Comparison of ENCODE assay signal across 10 cellular contexts in the genomic region with DNA sequence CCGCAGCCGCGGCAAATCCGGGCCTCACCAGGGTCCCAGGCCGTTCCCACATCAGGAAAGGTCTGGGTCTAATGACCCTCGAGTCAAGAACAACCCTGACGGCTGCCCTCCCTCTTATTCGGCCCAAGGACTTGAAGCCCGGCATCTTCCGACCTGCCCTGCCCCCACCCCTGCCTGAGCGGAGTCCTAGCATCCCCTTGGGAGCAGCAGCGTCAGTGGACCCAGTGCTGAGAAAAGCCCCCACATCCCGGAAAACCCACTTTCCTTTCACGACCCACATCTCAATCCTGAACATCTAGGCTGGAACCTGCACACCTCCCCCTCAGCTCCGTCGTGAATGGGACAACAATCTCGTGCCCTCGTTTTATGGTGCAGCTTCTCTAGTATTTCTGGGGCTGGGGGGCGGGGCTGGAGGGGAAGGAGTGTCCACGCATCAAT. TPM values are rescaled to one million over a fixed set of nuclear protein-coding genes. Genes with fewer than 3 reads are reported as not detected.
DNase-seq lines count a peak whose midpoint lies in the region; ATAC-seq and TF ChIP-seq lines count a peak whose summit lies in the region.
"Had no signal": no experiment of that assay in that cellular context is flagged by ENCODE, and none has a peak within 500 bp of the region (broad histone marks: within the 10 kb centered on the region; RNA-seq: fewer than 3 reads in every experiment).

No MANE protein-coding gene starts in this region.

- CTCF ChIA-PET in activated CD8-positive, alpha-beta T cell treated with anti-CD3 and anti-CD28 coated beads, Interleukin-2, amount 10 ng/mL, durations not matched to agents 7 days and 5 days (lab: Charles Lee) = interaction anchor here (0.9 to 2.3 kb wide), 2 partner anchors 11 to 21 kb away, joined by 3 to 21 read pairs; partner anchors contain the start of gene KDM6B

- H3K9ac ChIP-seq in muscle layer of colon (ENCODE audit: low read length) = no peak overlapping the region

- H3K4me3 Mint-ChIP-seq in activated CD8-positive, alpha-beta T cell treated with anti-CD3 and anti-CD28 coated beads, Interleukin-2, amount 10 ng/mL, durations not matched to agents 7 days and 5 days = no peak overlapping the region

- no peaks in the 10 kb centered on the region for H3K27me3 ChIP-seq in dorsolateral prefrontal cortex
- no peaks in the 10 kb centered on the region for H3K27me3 ChIP-seq in muscle layer of colon (ENCODE audit: control insufficient read depth in 1 of 2, insufficient read depth in 2 of 2, low read length in 2 of 2)

- no peak for TF ChIP-seq CTCF in dorsolateral prefrontal cortex (IDR thresholded peaks at IDR 0.05 in 54 of 56, conservative IDR thresholded peaks at IDR 0.05 in 2 of 56; ENCODE audit: low read depth in 1 of 56, partially characterized antibody in 56 of 56)

- H3K36me3 ChIP-seq in muscle layer of colon (ENCODE audit: insufficient read depth, low read length) = peaks cover 22% of the 10 kb centered on the region

- H3K27me3 Mint-ChIP-seq in activated CD8-positive, alpha-beta T cell treated with anti-CD3 and anti-CD28 coated beads, Interleukin-2, amount 10 ng/mL, durations not matched to agents 7 days and 5 days (ENCODE audit: low read depth) = no peaks in the 10 kb centered on the region

- intact Hi-C loops in dorsolateral prefrontal cortex (cut with DNase I) = loop anchor here (2.0 to 5.0 kb wide), 4 partner anchors 21 to 202 kb away; partner anchors contain the start of genes KDM6B (in 2 of the 2), CHD3 (in 1 of the 2), TP53 (in 1 of the 2) and WRAP53 (in 1 of the 2)

- no peak for ATAC-seq in activated CD8-positive, alpha-beta T cell treated with anti-CD3 and anti-CD28 coated beads, Interleukin-2, amount 10 ng/mL, durations not matched to agents 7 days and 5 days
- no peak for ATAC-seq in GM21515 (IDR thresholded peaks at IDR 0.05; ENCODE audit: unreplicated experiment)

- DNase-seq in stimulated activated CD4-positive, alpha-beta T cell treated with anti-CD3 and anti-CD28 coated beads, Interleukin-2, amount 100 ng/mL, for 4 hours (ENCODE audit: low read depth) = peak; percentile 33
- DNase-seq in stimulated activated CD4-positive, alpha-beta T cell treated with anti-CD3 and anti-CD28 coated beads, Interleukin-1b, Interleukin-23, amount 100 ng/mL, for 48 hours = no peak
- peak in 1 of 10 donors; percentile 27 for DNase-seq in dorsolateral prefrontal cortex
- no peak for DNase-seq in activated CD8-positive, alpha-beta T cell treated with anti-CD3 and anti-CD28 coated beads, Interleukin-2, amount 10 ng/mL, durations not matched to agents 7 days and 5 days
- no peak for DNase-seq in hepatic stellate cell (ENCODE audit: low spot score)
- DNase-seq in Ammon's horn (ENCODE audit: low spot score) = no peak
- DNase-seq: cerebellar nuclear complex, SHP77 treated with DMSO at 0.1 percent for 48 hours had no signal

- H3K4me1 ChIP-seq in muscle layer of colon (ENCODE audit: insufficient read depth, low read length) = peaks cover 39% of the 10 kb centered on the region

- H3K27ac ChIP-seq in dorsolateral prefrontal cortex (peak overlapping the region in 51 of 59 donors; percentile 7 to 99 (median 97)), muscle layer of colon (ENCODE audit: low read depth, low read length) (peak overlapping the region; percentile 89)

- no peaks in the 10 kb centered on the region for H3K9me3 ChIP-seq in muscle layer of colon (ENCODE audit: low read length)

- peaks cover 17% of the 10 kb centered on the region for H3K4me1 Mint-ChIP-seq in activated CD8-positive, alpha-beta T cell treated with anti-CD3 and anti-CD28 coated beads, Interleukin-2, amount 10 ng/mL, durations not matched to agents 7 days and 5 days (ENCODE audit: low read depth)

- no peak overlapping the region for H3K27ac Mint-ChIP-seq in activated CD8-positive, alpha-beta T cell treated with anti-CD3 and anti-CD28 coated beads, Interleukin-2, amount 10 ng/mL, durations not matched to agents 7 days and 5 days

- H3K36me3 Mint-ChIP-seq in activated CD8-positive, alpha-beta T cell treated with anti-CD3 and anti-CD28 coated beads, Interleukin-2, amount 10 ng/mL, durations not matched to agents 7 days and 5 days (ENCODE audit: low read depth) = peaks cover 13% of the 10 kb centered on the region

- POLR2A ChIA-PET in activated CD8-positive, alpha-beta T cell treated with anti-CD3 and anti-CD28 coated beads, Interleukin-2, amount 10 ng/mL, durations not matched to agents 7 days and 5 days (lab: Charles Lee) = interaction anchor here (1.8 to 2.6 kb wide), 4 partner anchors 10 to 168 kb away, joined by 11 to 20 read pairs (median 12); partner anchors contain the start of genes KDM6B, TP53 and WRAP53

- H3K4me3 ChIP-seq in dorsolateral prefrontal cortex = peak overlapping the region in 56 of 59 donors; percentile 63 to 99 (median 86)
- H3K4me3 ChIP-seq in muscle layer of colon (ENCODE audit: low read depth in 1 of 2, low read length in 2 of 2) = peak overlapping the region in 1 of 2 donors; percentile 80

- H3K9me3 Mint-ChIP-seq in activated CD8-positive, alpha-beta T cell treated with anti-CD3 and anti-CD28 coated beads, Interleukin-2, amount 10 ng/mL, durations not matched to agents 7 days and 5 days (ENCODE audit: insufficient read depth) = no peaks in the 10 kb centered on the region

RNA-seq across cellular contexts. Expression of gene TMEM88, which starts 0.8 kb away (rescaled TPM):
- 10 to 100 TPM in 1 of 120 experiments, 1 to 10 TPM in 114, under 1 TPM in 4, not detected in 1; 0.69 to 10.3 (median 3.2) TPM for total RNA-seq in dorsolateral prefrontal cortex
- 1 to 10 TPM in 1 of 2 experiments, under 1 TPM in 1; 0.87 to 1.2 TPM for total RNA-seq in activated CD8-positive, alpha-beta T cell treated with anti-CD3 and anti-CD28 coated beads, Interleukin-2, amount 10 ng/mL, durations not matched to agents 7 days and 5 days

RNA-seq across cellular contexts. Expression of gene NAA38, which starts 1.7 kb away (rescaled TPM):
- 100 to 1,000 TPM in 18 of 120 experiments, 10 to 100 TPM in 102; 46.8 to 127 (median 87.8) TPM for total RNA-seq in dorsolateral prefrontal cortex
- total RNA-seq in activated CD8-positive, alpha-beta T cell treated with anti-CD3 and anti-CD28 coated beads, Interleukin-2, amount 10 ng/mL, durations not matched to agents 7 days and 5 days = 10 to 100 TPM; 92.7 to 93.1 TPM

RNA-seq across cellular contexts. Expression of gene CYB5D1, which starts 2.1 kb away (rescaled TPM):
- total RNA-seq in dorsolateral prefrontal cortex = 10 to 100 TPM; 14.7 to 35.0 (median 23.8) TPM
- 10 to 100 TPM in 1 of 2 experiments, 1 to 10 TPM in 1; 9.8 to 11.2 TPM for total RNA-seq in activated CD8-positive, alpha-beta T cell treated with anti-CD3 and anti-CD28 coated beads, Interleukin-2, amount 10 ng/mL, durations not matched to agents 7 days and 5 days

RNA-seq across cellular contexts. Expression of gene KDM6B, which starts 21.6 kb away (rescaled TPM):
- 10 to 100 TPM; 12.7 to 38.8 (median 21.8) TPM for total RNA-seq in dorsolateral prefrontal cortex
- total RNA-seq in activated CD8-positive, alpha-beta T cell treated with anti-CD3 and anti-CD28 coated beads, Interleukin-2, amount 10 ng/mL, durations not matched to agents 7 days and 5 days = 10 to 100 TPM; 12.4 to 12.6 TPM

RNA-seq across cellular contexts. Expression of gene CHD3, which starts 32.9 kb away (rescaled TPM):
- total RNA-seq in dorsolateral prefrontal cortex = 100 to 1,000 TPM in 92 of 120 experiments, 10 to 100 TPM in 28; 45.9 to 168 (median 112) TPM
- 100 to 1,000 TPM; 125 to 129 TPM for total RNA-seq in activated CD8-positive, alpha-beta T cell treated with anti-CD3 and anti-CD28 coated beads, Interleukin-2, amount 10 ng/mL, durations not matched to agents 7 days and 5 days
